9 cellular contexts compared by ENCODE assay signal in the genomic region with DNA sequence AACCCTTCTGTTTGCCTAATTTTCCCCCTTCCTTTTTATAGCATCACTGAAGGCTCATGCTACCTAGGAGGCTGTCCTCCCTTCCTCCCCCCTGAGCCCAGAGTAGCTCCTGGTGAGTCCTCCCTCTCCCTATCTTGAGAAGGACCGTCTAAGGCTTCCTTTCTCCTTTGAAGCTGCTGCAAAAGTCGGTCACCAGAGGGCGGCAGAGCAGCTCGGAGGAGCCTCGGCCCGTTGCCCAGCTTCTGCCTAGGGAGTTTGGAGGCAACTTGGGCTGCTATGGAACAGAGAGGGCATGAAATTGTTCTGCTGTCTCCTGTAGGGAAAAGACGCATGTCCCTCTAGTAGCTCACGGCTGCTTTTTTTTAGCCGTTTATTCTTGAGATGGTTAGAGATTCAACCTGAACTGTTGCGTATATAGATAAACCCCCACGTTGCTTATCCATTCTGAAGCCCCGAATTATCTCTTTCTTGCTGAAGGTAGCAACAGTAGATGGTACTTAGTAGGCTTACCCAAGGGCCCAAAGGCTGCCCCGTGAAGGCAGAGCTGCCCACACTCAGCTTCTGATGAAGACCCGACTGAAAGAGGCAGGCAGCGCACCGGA. TPM values are rescaled to one million over a fixed set of nuclear protein-coding genes. Genes with fewer than 3 reads are reported as not detected.
DNase-seq lines count a peak whose midpoint lies in the region; ATAC-seq and TF ChIP-seq lines count a peak whose summit lies in the region.
"Had no signal": no experiment of that assay in that cellular context is flagged by ENCODE, and none has a peak within 500 bp of the region (broad histone marks: within the 10 kb centered on the region; RNA-seq: fewer than 3 reads in every experiment).

No MANE protein-coding gene starts in this region.

- no peaks in the 10 kb centered on the region for H3K4me1 Mint-ChIP-seq in Calu3 (ENCODE audit: low read depth, unreplicated experiment)

- TF ChIP-seq CTCF in Calu3 (IDR thresholded peaks at IDR 0.05; ENCODE audit: unreplicated experiment) (peak; percentile 74), osteoblast (IDR thresholded peaks at IDR 0.05; ENCODE audit: extremely low read depth, low read depth, low read length) (peak; percentile 91), upper lobe of right lung (IDR thresholded peaks at IDR 0.05) (peak; percentile 84)

- no TSS peak for BruUV-seq in Calu3 (replicated peaks; lab: Mats Ljungman, UMichigan)

- peak; percentile 83 for ATAC-seq in upper lobe of right lung
- no peak for ATAC-seq in GM21723 (IDR thresholded peaks at IDR 0.05; ENCODE audit: unreplicated experiment)

- peaks cover 26% of the 10 kb centered on the region for H4K20me1 ChIP-seq in osteoblast (ENCODE audit: insufficient read depth, low read length)

- DNase-seq in Calu3 (peak; percentile 74), HuH-7.5 (ENCODE audit: low spot score) (peak; percentile 84), RPMI7951 (ENCODE audit: low read depth) (peak; percentile 58), foreskin melanocyte (peak; percentile 61), osteoblast (ENCODE audit: insufficient read length, low spot score, missing footprints) (peak; percentile 97), upper lobe of right lung (peak; percentile 88)
- DNase-seq in activated effector memory CD4-positive, alpha-beta T cell treated with Interleukin-2 at 50 U/mL for 16 hours = peak; percentile 15

- no peak overlapping the region for H3K4me2 ChIP-seq in osteoblast (ENCODE audit: insufficient read depth, low read length)

- H3K36me3 ChIP-seq in osteoblast (ENCODE audit: insufficient read depth, low read length) = peaks cover 62% of the 10 kb centered on the region
- H3K36me3 ChIP-seq in upper lobe of right lung = no peaks in the 10 kb centered on the region

- no peaks in the 10 kb centered on the region for H3K9me3 ChIP-seq in osteoblast (ENCODE audit: low read depth, low read length)
- no peaks in the 10 kb centered on the region for H3K9me3 ChIP-seq in upper lobe of right lung

- peaks cover 8% of the 10 kb centered on the region for H3K36me3 Mint-ChIP-seq in Calu3 (ENCODE audit: insufficient read depth, unreplicated experiment)

- H3K4me3 ChIP-seq in osteoblast (ENCODE audit: insufficient read depth, low read length) (no peak overlapping the region), upper lobe of right lung (no peak overlapping the region)

- H3K4me3 Mint-ChIP-seq in Calu3 (ENCODE audit: low read depth, unreplicated experiment) = no peak overlapping the region
- H3K4me3 Mint-ChIP-seq: T-helper 1 cell treated with Interleukin-12 subunit alpha and Interleukin-12 subunit beta and Interleukin-4 antibody, amounts not matched to agents 30 μg/mL and 1 μg/mL, for 36 hours had no signal

- H3K27me3 Mint-ChIP-seq in Calu3 (ENCODE audit: unreplicated experiment) = peaks cover 89% of the 10 kb centered on the region

- no peaks in the 10 kb centered on the region for H3K27me3 ChIP-seq in osteoblast (ENCODE audit: insufficient read depth, low read length)
- H3K27me3 ChIP-seq in upper lobe of right lung = peaks cover 7% of the 10 kb centered on the region

- no peak overlapping the region for H3K27ac ChIP-seq in osteoblast (ENCODE audit: low read depth, low read length)
- no peak overlapping the region for H3K27ac ChIP-seq in upper lobe of right lung

- H2AFZ ChIP-seq in osteoblast (ENCODE audit: low read length) = no peak overlapping the region

- peaks cover 11% of the 10 kb centered on the region for H3K4me1 ChIP-seq in osteoblast (ENCODE audit: insufficient read depth, low read length)
- H3K4me1 ChIP-seq in upper lobe of right lung = peaks cover 12% of the 10 kb centered on the region

- CTCF ChIA-PET in Calu3 (lab: Charles Lee) = interaction anchor here (0.6 to 2.0 kb wide), 11 partner anchors 14 to 305 kb away, joined by 3 to 22 read pairs (median 4); no protein-coding TSS in a partner anchor

- no peaks in the 10 kb centered on the region for H3K9me3 Mint-ChIP-seq in Calu3 (ENCODE audit: low read depth, unreplicated experiment)
- H3K9me3 Mint-ChIP-seq: T-helper 1 cell treated with Interleukin-12 subunit alpha and Interleukin-12 subunit beta and Interleukin-4 antibody, amounts not matched to agents 30 μg/mL and 1 μg/mL, for 36 hours had no signal

- intact Hi-C loops in Calu3 (cut with micrococcal nuclease; ENCODE audit: unreplicated experiment) = loop anchor here (1.0 kb wide), 2 partner anchors 157 to 306 kb away; no protein-coding TSS in a partner anchor
- intact Hi-C loops in upper lobe of right lung (cut with DNase I) = loop anchor here (10.0 kb wide), 1 partner anchor 300 kb away; no protein-coding TSS in a partner anchor

- H3K79me2 ChIP-seq in osteoblast (ENCODE audit: insufficient read depth, low read length) = peaks cover 58% of the 10 kb centered on the region

- H3K27ac Mint-ChIP-seq in Calu3 (ENCODE audit: unreplicated experiment) = no peak overlapping the region
- H3K27ac Mint-ChIP-seq: T-helper 1 cell treated with Interleukin-12 subunit alpha and Interleukin-12 subunit beta and Interleukin-4 antibody, amounts not matched to agents 30 μg/mL and 1 μg/mL, for 36 hours had no signal

RNA-seq across cellular contexts. Expression of a gene that starts 5.7 kb away (rescaled TPM):
- total RNA-seq in Calu3 (2022) (0.24 TPM in 1 of 2 replicates, not detected in the other), osteoblast (59.0 and 71.0 TPM in 2 replicates), upper lobe of right lung (2.3 TPM)
- 42.9 and 57.9 TPM in 2 replicates for total RNA-seq in RPMI7951 (2014; rRNA removed; shearing (Covaris generic))

RNA-seq across cellular contexts. Expression of a gene that starts 40.3 kb away (rescaled TPM):
- total RNA-seq in Calu3 (2022) = 19.4 and 20.1 TPM in 2 replicates
- 4.0 and 5.6 TPM in 2 replicates for total RNA-seq in RPMI7951 (2014; rRNA removed; shearing (Covaris generic))
- 9.8 and 10.3 TPM in 2 replicates for total RNA-seq in osteoblast
- total RNA-seq in upper lobe of right lung = 17.3 TPM

RNA-seq across cellular contexts. Expression of a gene that starts 56.2 kb away (rescaled TPM):
- total RNA-seq in Calu3 (2022) (88.5 and 90.3 TPM in 2 replicates), osteoblast (32.2 and 33.0 TPM in 2 replicates), upper lobe of right lung (96.0 TPM)
- 20.7 and 23.8 TPM in 2 replicates for total RNA-seq in RPMI7951 (2014; rRNA removed; shearing (Covaris generic))

Comparison
In these comparisons a context has a peak if more than half of its experiments do, and no peak if none do; other contexts are left out.
1. DNase-seq: peak in every context shown above with its lines; median percentile 97 in osteoblast; 88 in upper lobe of right lung; 84 in HuH-7.5; 74 in Calu3; 61 in foreskin melanocyte; 58 in RPMI7951; 15 in activated effector memory CD4-positive, alpha-beta T cell treated with Interleukin-2 at 50 U/mL for 16 hours.
2. RNA of a gene that starts 5.7 kb away (total RNA-seq): 59.0 to 71.0 TPM in osteoblast and 42.9 to 57.9 TPM in RPMI7951; 2.3 TPM in upper lobe of right lung (single experiment) and 0.24 TPM in Calu3; every median in the first group is over 10 times any median in the second.
3. Peak in every context shown above with its lines, with median percentiles within 50 percentile points of each other: CTCF ChIP-seq.